Comparison of ENCODE assay signal across 21 cellular contexts in genomic region chr16:12584488-12585233, GRCh38.
DNase-seq lines count a peak whose midpoint lies in the region; ATAC-seq and TF ChIP-seq lines count a peak whose summit lies in the region.
"Had no signal": no experiment of that assay in that cellular context is flagged by ENCODE, and none has a peak within 500 bp of the region (broad histone marks: within the 10 kb centered on the region; RNA-seq: fewer than 3 reads in every experiment).

No MANE protein-coding gene starts in this region.

- H3K36me3 Mint-ChIP-seq in MCF 10A (ENCODE audit: insufficient read depth, unreplicated experiment), result no peaks in the 10 kb centered on the region

- H3K9me3 ChIP-seq in mammary epithelial cell (replicated peaks; ENCODE audit: insufficient read depth, low read length) (peaks cover under 1% of the 10 kb centered on the region), testis (no peaks in the 10 kb centered on the region)
- H3K9me3 ChIP-seq: BLaER1, esophagus squamous epithelium had no signal

- DNase-seq in mammary epithelial cell (peak; percentile 77), MCF 10A (ENCODE audit: unreplicated experiment) (no peak), SW480 (ENCODE audit: low spot score) (peak; percentile 12), foreskin keratinocyte (peak in 1 of 2 donors; percentile 12), testis (peak; percentile 65), NCI-H187 treated with DMSO at 0.1 percent for 48 hours (lab: John Stamatoyannopoulos, UW) (no peak), GM19238 (ENCODE audit: insufficient read length, low spot score) (no peak)
- DNase-seq: activated naive CD8-positive, alpha-beta T cell treated with anti-CD3 and anti-CD28 coated beads for 36 hours; cerebellar nuclear complex; effector CD4-positive, alpha-beta T cell; esophagus squamous epithelium; kidney; NCI-H1436; NCI-H69; T-helper 1 cell had no signal

- H3K4me1 Mint-ChIP-seq in MCF 10A (ENCODE audit: insufficient read depth, unreplicated experiment), result no peaks in the 10 kb centered on the region
- H3K4me1 Mint-ChIP-seq: activated naive CD8-positive, alpha-beta T cell treated with anti-CD3 and anti-CD28 coated beads for 36 hours; activated T-helper 17 cell treated with anti-CD3 and anti-CD28 coated beads, Interleukin-2, amount 50 U/mL, for 72 hours had no signal

- 50% methylated on average over 10 of the region's 11 CpGs for WGBS in mammary epithelial cell (ENCODE audit: low coverage, missing lambda C conversion rate)
- WGBS in testis, 2 donors, result 58 to 73% methylated on average over 11 of the region's 11 CpGs

- no peak for TF ChIP-seq POLR2A in testis (IDR thresholded peaks at IDR 0.05)

- dilution Hi-C loops in mammary epithelial cell (cut with HindIII; ENCODE audit: low sequenced_read_pairs), result no loop called here

- H3K4me3 ChIP-seq in mammary epithelial cell (replicated peaks in 1 of 3; ENCODE audit: insufficient read depth in 1 of 3, low read depth in 2 of 3, low read length in 3 of 3) (no peak overlapping the region), testis (no peak overlapping the region)
- H3K4me3 ChIP-seq: BLaER1, esophagus squamous epithelium, lung, right atrium auricular region had no signal

- CTCF ChIA-PET in mammary epithelial cell (lab: Charles Lee; ENCODE audit: low non-redundant PET) (no interaction called here), MCF 10A (lab: Yijun Ruan, JAX) (interaction anchor here (0.7 kb wide), 2 partner anchors 312 to 1648 kb away, joined by 3 read pairs; no protein-coding TSS in a partner anchor)

- no peak overlapping the region for H3K4me3 Mint-ChIP-seq in MCF 10A (ENCODE audit: unreplicated experiment)
- H3K4me3 Mint-ChIP-seq: activated naive CD8-positive, alpha-beta T cell treated with anti-CD3 and anti-CD28 coated beads for 36 hours; activated T-helper 17 cell treated with anti-CD3 and anti-CD28 coated beads, Interleukin-2, amount 50 U/mL, for 72 hours had no signal

- ATAC-seq in foreskin keratinocyte (peak; percentile 28), HG03460 (IDR thresholded peaks at IDR 0.05; ENCODE audit: unreplicated experiment) (no peak)
- ATAC-seq: activated T-helper 17 cell treated with anti-CD3 and anti-CD28 coated beads, Interleukin-2, amount 50 U/mL, for 72 hours had no signal

- no peaks in the 10 kb centered on the region for H3K79me2 ChIP-seq in mammary epithelial cell (ENCODE audit: insufficient read depth, low read length)

- no peak overlapping the region for H3K4me2 ChIP-seq in mammary epithelial cell (ENCODE audit: insufficient read depth, low read depth, low read length)
- H3K4me2 ChIP-seq: BLaER1 had no signal

- H3K27ac Mint-ChIP-seq in MCF 10A (ENCODE audit: low read depth, unreplicated experiment), result no peak overlapping the region
- H3K27ac Mint-ChIP-seq: activated naive CD8-positive, alpha-beta T cell treated with anti-CD3 and anti-CD28 coated beads for 36 hours; activated T-helper 17 cell treated with anti-CD3 and anti-CD28 coated beads, Interleukin-2, amount 50 U/mL, for 72 hours had no signal

- H3K27me3 Mint-ChIP-seq in MCF 10A (ENCODE audit: insufficient read depth, unreplicated experiment), result no peaks in the 10 kb centered on the region

- in situ Hi-C loops in mammary epithelial cell (cut with MboI; ENCODE audit: low sequenced_read_pairs in 2 of 2), result no loop called here

- POLR2A ChIA-PET in MCF 10A (lab: Yijun Ruan, JAX), result no interaction called here

- intact Hi-C loops in mammary epithelial cell (cut with micrococcal nuclease) (no loop called here), MCF 10A (cut with micrococcal nuclease) (no loop called here), testis (cut with DNase I; ENCODE audit: low total_unique reads) (no loop called here)

- no peak overlapping the region for H3K9ac ChIP-seq in mammary epithelial cell (ENCODE audit: insufficient read depth, low read length)
- H3K9ac ChIP-seq: BLaER1 had no signal

- H4K20me1 ChIP-seq in mammary epithelial cell (ENCODE audit: insufficient read depth, low read length), result no peaks in the 10 kb centered on the region
- H4K20me1 ChIP-seq: BLaER1 had no signal

- H3K27ac ChIP-seq in mammary epithelial cell (ENCODE audit: insufficient read depth, low read depth, low read length) (no peak overlapping the region), foreskin keratinocyte (no peak overlapping the region), testis (no peak overlapping the region)
- H3K27ac ChIP-seq: BLaER1, HL-60, right atrium auricular region had no signal

- BruUV-seq in mammary epithelial cell (replicated peaks; lab: Mats Ljungman, UMichigan) (no TSS peak), MCF 10A (replicated peaks; lab: Mats Ljungman, UMichigan) (no TSS peak)

- H3K36me3 ChIP-seq in mammary epithelial cell (ENCODE audit: insufficient read depth, low read length), result no peaks in the 10 kb centered on the region
- no peaks in the 10 kb centered on the region for H3K36me3 ChIP-seq in testis (ENCODE audit: low read depth, missing control alignments)
- H3K36me3 ChIP-seq: BLaER1, esophagus squamous epithelium, right atrium auricular region had no signal

- H3K4me1 ChIP-seq in mammary epithelial cell (ENCODE audit: insufficient read depth, low read length), result no peaks in the 10 kb centered on the region
- no peaks in the 10 kb centered on the region for H3K4me1 ChIP-seq in foreskin keratinocyte
- H3K4me1 ChIP-seq in testis, result peaks cover 3% of the 10 kb centered on the region
- H3K4me1 ChIP-seq: BLaER1, esophagus squamous epithelium, right atrium auricular region had no signal

- no peaks in the 10 kb centered on the region for H3K9me3 Mint-ChIP-seq in MCF 10A (ENCODE audit: unreplicated experiment)
- H3K9me3 Mint-ChIP-seq: activated T-helper 17 cell treated with anti-CD3 and anti-CD28 coated beads, Interleukin-2, amount 50 U/mL, for 72 hours had no signal

- TF ChIP-seq CTCF in mammary epithelial cell (conservative IDR thresholded peaks at IDR 0.05 in 1 of 2, IDR thresholded peaks at IDR 0.05 in 1 of 2; ENCODE audit: extremely low read depth in 1 of 2, insufficient read depth in 1 of 2, low read depth in 1 of 2, low read length in 2 of 2), result no peak
- no peak for TF ChIP-seq CTCF in MCF 10A (IDR thresholded peaks at IDR 0.05; ENCODE audit: unreplicated experiment)
- TF ChIP-seq CTCF in foreskin keratinocyte (conservative IDR thresholded peaks at IDR 0.05), result no peak
- no peak for TF ChIP-seq CTCF in testis (IDR thresholded peaks at IDR 0.05)

- H2AFZ ChIP-seq in mammary epithelial cell (ENCODE audit: low read depth, low read length), result no peak overlapping the region

- no peaks in the 10 kb centered on the region for H3K27me3 ChIP-seq in mammary epithelial cell (ENCODE audit: insufficient read depth, low read length)
- H3K27me3 ChIP-seq in foreskin keratinocyte, result no peaks in the 10 kb centered on the region
- no peaks in the 10 kb centered on the region for H3K27me3 ChIP-seq in testis
- H3K27me3 ChIP-seq: BLaER1, right atrium auricular region had no signal

Comparison
In these comparisons a context has a peak if more than half of its experiments do, and no peak if none do; other contexts are left out.
1. DNase-seq: peak in mammary epithelial cell (single experiment), SW480 (single experiment) and testis (single experiment); none in MCF 10A (single experiment), NCI-H187 treated with DMSO at 0.1 percent for 48 hours (single experiment) and GM19238 (single experiment).